In the genomic region with DNA sequence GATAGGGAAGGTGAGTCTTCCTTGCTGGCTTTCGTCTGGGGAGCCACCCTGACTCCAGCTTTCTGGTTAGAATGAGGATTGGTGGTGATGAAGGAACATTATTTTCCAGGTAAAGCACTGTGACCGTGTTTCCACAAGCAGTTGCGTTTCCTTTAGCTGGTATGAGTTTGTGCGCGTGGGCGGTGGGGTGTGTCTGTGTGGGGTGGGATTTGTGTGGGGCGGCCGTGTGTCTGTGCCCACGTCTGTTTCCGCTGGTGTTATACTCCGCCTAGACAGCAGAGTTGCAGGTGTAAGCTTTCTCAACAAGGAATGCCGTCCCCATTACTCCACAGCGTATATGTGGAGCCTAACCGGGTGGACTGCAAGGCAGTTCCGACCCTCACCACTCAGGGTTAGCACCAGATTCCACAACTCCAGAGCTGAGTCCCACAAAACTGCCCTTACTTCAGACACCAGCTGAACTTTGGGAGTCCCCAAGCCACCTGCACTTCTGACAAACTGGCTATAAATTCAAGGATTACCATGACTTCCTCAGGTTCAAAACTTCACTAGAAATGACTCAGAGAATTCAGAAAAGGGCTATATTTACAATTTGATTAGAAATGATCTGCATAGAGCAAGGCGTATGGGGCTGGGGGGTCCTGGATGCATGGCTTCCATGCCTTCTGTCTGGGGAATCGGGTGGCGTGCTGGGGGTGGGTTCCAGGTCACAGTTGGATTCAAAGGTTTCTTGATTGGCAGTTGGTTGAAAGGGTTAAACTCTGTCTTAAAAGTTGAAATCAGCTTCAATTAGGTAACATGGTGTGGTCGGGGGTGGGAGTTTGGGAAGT, we compare ENCODE assay signal across 21 cellular contexts. TPM values are rescaled to one million over a fixed set of nuclear protein-coding genes. Genes with fewer than 3 reads are reported as not detected.
DNase-seq lines count a peak whose midpoint lies in the region; ATAC-seq, FAIRE-seq and TF ChIP-seq lines count a peak whose summit lies in the region.
"Had no signal": no experiment of that assay in that cellular context is flagged by ENCODE, and none has a peak within 500 bp of the region (broad histone marks: within the 10 kb centered on the region; RNA-seq: fewer than 3 reads in every experiment).

No MANE protein-coding gene starts in this region.

- H3K27ac Mint-ChIP-seq in activated naive CD4-positive, alpha-beta T cell treated with anti-CD3 and anti-CD28 coated beads, Interleukin-2, amount 50 U/mL, for 72 hours, result peak overlapping the region in 1 of 2 donors; percentile 46
- no peak overlapping the region for H3K27ac Mint-ChIP-seq in osteocyte (ENCODE audit: unreplicated experiment)
- H3K27ac Mint-ChIP-seq: CD4-positive, alpha-beta T cell; HFFc6 had no signal

- TF ChIP-seq RAD21 in K562 (CRISPR knock-in tag; conservative IDR thresholded peaks at IDR 0.05 in 1 of 2, IDR thresholded peaks at IDR 0.05 in 1 of 2), result no peak

- 4% methylated on average over 18 of the region's 19 CpGs for WGBS in K562 (ENCODE audit: insufficient coverage, low coverage, missing lambda C conversion rate)

- peaks cover 0 to 1% of the 10 kb centered on the region in 2 donors for H3K9me3 Mint-ChIP-seq in activated naive CD4-positive, alpha-beta T cell treated with anti-CD3 and anti-CD28 coated beads, Interleukin-2, amount 50 U/mL, for 72 hours
- no peaks in the 10 kb centered on the region for H3K9me3 Mint-ChIP-seq in osteocyte (ENCODE audit: unreplicated experiment)
- H3K9me3 Mint-ChIP-seq: CD4-positive, alpha-beta T cell had no signal

- no peaks in the 10 kb centered on the region for H4K20me1 ChIP-seq in K562 (replicated peaks; ENCODE audit: control insufficient read depth, insufficient read depth, low read length)
- H4K20me1 ChIP-seq: BLaER1 had no signal

- H3K27me3 ChIP-seq in H7 (ENCODE audit: control insufficient read depth, insufficient read depth, low read length) (no peaks in the 10 kb centered on the region), K562 (ENCODE audit: control insufficient read depth in 2 of 2, insufficient read depth in 2 of 2, low read length in 2 of 2) (peaks cover 44 to 47% of the 10 kb centered on the region in 2 experiments)
- H3K27me3 ChIP-seq: BLaER1 had no signal

- H3K9ac ChIP-seq in K562 (ENCODE audit: insufficient read depth in 1 of 2, low read depth in 2 of 2, low read length in 2 of 2), result no peak overlapping the region
- H3K9ac ChIP-seq: BLaER1 had no signal

- TF ChIP-seq CTCF in K562 (IDR thresholded peaks at IDR 0.05 in 2 of 3, conservative IDR thresholded peaks at IDR 0.05 in 1 of 3; ENCODE audit: insufficient read depth in 2 of 3, low read depth in 1 of 3, low read length in 3 of 3) (no peak), osteocyte (IDR thresholded peaks at IDR 0.05) (no peak)

- H3K36me3 Mint-ChIP-seq in activated naive CD4-positive, alpha-beta T cell treated with anti-CD3 and anti-CD28 coated beads, Interleukin-2, amount 50 U/mL, for 72 hours, result peaks cover 0 to under 1% of the 10 kb centered on the region in 2 donors
- no peaks in the 10 kb centered on the region for H3K36me3 Mint-ChIP-seq in osteocyte (ENCODE audit: unreplicated experiment)

- no peak for FAIRE-seq in K562 (lab: Jason Lieb, UNC)
- FAIRE-seq: H54 had no signal

- peak; percentile 6 for DNase-seq in activated naive CD4-positive, alpha-beta T cell treated with Interleukin-2 at 50 U/mL for 16 hours
- DNase-seq in activated naive CD4-positive, alpha-beta T cell treated with anti-CD3 and anti-CD28 coated beads, Interleukin-2, amount 50 U/mL, for 72 hours (ENCODE audit: low spot score in 2 of 2), result no peak
- DNase-seq in H7, result peak; percentile 28
- no peak for DNase-seq in K562 (ENCODE audit: extremely low read depth in 1 of 4, low spot score in 3 of 4)
- DNase-seq in osteocyte (ENCODE audit: extremely low spot score, unreplicated experiment), result peak; percentile 68
- DNase-seq in NCI-H69 (lab: John Stamatoyannopoulos, UW), result no peak
- DNase-seq: Caco-2; CD4-positive, alpha-beta T cell; DMS 273 treated with DMSO at 0.1 percent for 48 hours; DMS79 treated with DMSO at 0.1 percent for 48 hours; HFFc6; Kasumi-1; NCI-H1694; NCI-H2081; NCI-H2171; NCI-H526 had no signal

- no peaks in the 10 kb centered on the region for H3K36me3 ChIP-seq in H7 (replicated peaks; ENCODE audit: control insufficient read depth, insufficient read depth, low read length)
- no peaks in the 10 kb centered on the region for H3K36me3 ChIP-seq in K562 (ENCODE audit: control insufficient read depth, insufficient read depth, low read length)
- H3K36me3 ChIP-seq: BLaER1 had no signal

- in situ Hi-C loops in K562 (cut with MboI), result no loop called here

- peaks cover 0 to 4% of the 10 kb centered on the region in 2 experiments; a peak in 2 of 5 replicates for H3K4me1 ChIP-seq in K562 (replicated peaks in 1 of 2; ENCODE audit: control insufficient read depth in 2 of 2, insufficient read depth in 2 of 2, low read length in 2 of 2)
- H3K4me1 ChIP-seq: Caco-2 had no signal

- intact Hi-C loops in K562 (cut with micrococcal nuclease), result no loop called here

- TF ChIP-seq POLR2A in K562 (conservative IDR thresholded peaks at IDR 0.05), result no peak

- no peak overlapping the region for H3K4me2 ChIP-seq in K562 (ENCODE audit: insufficient read depth, low read length)
- H3K4me2 ChIP-seq: BLaER1 had no signal

- H2AFZ ChIP-seq in K562 (ENCODE audit: low read depth, low read length), result no peak overlapping the region

- no peaks in the 10 kb centered on the region for H3K9me1 ChIP-seq in K562 (ENCODE audit: control insufficient read depth, insufficient read depth, low read length)

- H3K4me3 ChIP-seq in H7 (ENCODE audit: insufficient read depth, low read depth, low read length) (no peak overlapping the region), K562 (no peak overlapping the region)
- H3K4me3 ChIP-seq: BLaER1 had no signal

- POLR2A ChIA-PET in K562 (lab: Yijun Ruan, JAX), result no interaction called here

- no peaks in the 10 kb centered on the region for H3K4me1 Mint-ChIP-seq in osteocyte (ENCODE audit: unreplicated experiment)

- no peak for ATAC-seq in activated naive CD4-positive, alpha-beta T cell treated with anti-CD3 and anti-CD28 coated beads, Interleukin-2, amount 50 U/mL, for 72 hours
- ATAC-seq in K562, result no peak
- ATAC-seq in HG02763 (IDR thresholded peaks at IDR 0.05; ENCODE audit: unreplicated experiment), result no peak
- ATAC-seq: Right ventricle myocardium inferior had no signal

- H3K9me3 ChIP-seq in K562 (replicated peaks; ENCODE audit: control insufficient read depth, insufficient read depth, low read depth, low read length), result no peaks in the 10 kb centered on the region
- H3K9me3 ChIP-seq: Caco-2 had no signal

- H3K79me2 ChIP-seq in K562 (ENCODE audit: control insufficient read depth, insufficient read depth, low read length), result no peaks in the 10 kb centered on the region

- no peak overlapping the region for H3K4me3 Mint-ChIP-seq in osteocyte (ENCODE audit: unreplicated experiment)
- H3K4me3 Mint-ChIP-seq: CD4-positive, alpha-beta T cell; HFFc6 had no signal

- no peak for TF ChIP-seq EP300 in K562 (IDR thresholded peaks at IDR 0.05; ENCODE audit: low read length)

- BruUV-seq in K562 (replicated peaks; lab: Mats Ljungman, UMichigan), result no TSS peak

- CTCF ChIA-PET in K562 (lab: Yijun Ruan, JAX; ENCODE audit: low intra/inter-chr PET ratio), result no interaction called here

- H3K27me3 Mint-ChIP-seq in osteocyte (ENCODE audit: unreplicated experiment), result no peaks in the 10 kb centered on the region
- H3K27me3 Mint-ChIP-seq: CD4-positive, alpha-beta T cell had no signal

- H3K27ac ChIP-seq in K562 (ENCODE audit: extremely low read depth, low read depth, low read length), result no peak overlapping the region
- H3K27ac ChIP-seq: BLaER1 had no signal

TF ChIP-seq in K562, 482 proteins besides CTCF, POLR2A, EP300 and RAD21:
- TF ChIP-seq EGR1 (conservative IDR thresholded peaks at IDR 0.05), result peak; percentile 53
- TF ChIP-seq KDM5B (IDR thresholded peaks at IDR 0.05; ENCODE audit: insufficient replicate concordance, low read depth, low read length), result no peak

RNA-seq across cellular contexts. Expression of a gene that starts 29.8 kb away (rescaled TPM):
- total RNA-seq in activated naive CD4-positive, alpha-beta T cell treated with anti-CD3 and anti-CD28 coated beads, Interleukin-2, amount 50 U/mL, for 72 hours, result not detected
- not detected in 2 replicates for total RNA-seq in H7 (2014; rRNA removed; shearing (Covaris generic))
- not detected in 2 replicates for total RNA-seq in K562 (2011; cell fraction: chromatin; rRNA removed; ENCODE audit: low replicate concordance)
- total RNA-seq in K562 (2011; cell fraction: nucleolus; rRNA removed), result not detected in 2 replicates
- not detected in 2 replicates for total RNA-seq in K562 (2011; cell fraction: nucleoplasm; rRNA removed)
- total RNA-seq in K562 (2014; rRNA removed) (not detected in 2 replicates), K562 (2014; rRNA removed; fragmentation: Illumina TruSeq; extraction: Trizol) (not detected in 2 replicates), K562 (2015; rRNA removed; fragmentation: Illumina TruSeq; extraction: Trizol) (not detected in 2 replicates), K562 (2021) (not detected in 2 replicates), osteocyte (not detected in 2 replicates)
- polyA plus RNA-seq in K562 (2011; rRNA removed) (not detected in 2 replicates), K562 (2014; fragmentation: Illumina TruSeq; extraction: Trizol) (not detected in 2 replicates), K562 (2014; fragmentation: Nextera tagmentation; extraction: Ambion mirVana) (not detected), K562 (2014; rRNA removed) (not detected in 2 replicates)
- not detected in 2 replicates for polyA plus RNA-seq in K562 (2011; cell fraction: cytosol; rRNA removed)
- not detected in 2 replicates for polyA plus RNA-seq in K562 (2011; cell fraction: nucleus; rRNA removed)
- 0.07 TPM in 1 of 2 replicates, not detected in the other for polyA plus RNA-seq in K562 (2012)
- polyA minus RNA-seq in K562 (2011; rRNA and poly(A)+ RNA removed), result not detected in 2 replicates
- not detected in 2 replicates for polyA minus RNA-seq in K562 (2011; cell fraction: cytosol; rRNA and poly(A)+ RNA removed)
- not detected in 2 replicates for polyA minus RNA-seq in K562 (2011; cell fraction: nucleus; rRNA and poly(A)+ RNA removed)
- total RNA-seq: Caco-2; CD4-positive, alpha-beta T cell; HFFc6; MCF 10A; Right ventricle myocardium inferior had no signal

Comparison
In these comparisons a context has a peak if more than half of its experiments do, and no peak if none do; other contexts are left out.
1. DNase-seq: peak in activated naive CD4-positive, alpha-beta T cell treated with Interleukin-2 at 50 U/mL for 16 hours (single experiment), H7 (single experiment) and osteocyte (single experiment); none in activated naive CD4-positive, alpha-beta T cell treated with anti-CD3 and anti-CD28 coated beads, Interleukin-2, amount 50 U/mL, for 72 hours (0 of 2), K562 (0 of 4) and NCI-H69 (single experiment).